In the genomic region with DNA sequence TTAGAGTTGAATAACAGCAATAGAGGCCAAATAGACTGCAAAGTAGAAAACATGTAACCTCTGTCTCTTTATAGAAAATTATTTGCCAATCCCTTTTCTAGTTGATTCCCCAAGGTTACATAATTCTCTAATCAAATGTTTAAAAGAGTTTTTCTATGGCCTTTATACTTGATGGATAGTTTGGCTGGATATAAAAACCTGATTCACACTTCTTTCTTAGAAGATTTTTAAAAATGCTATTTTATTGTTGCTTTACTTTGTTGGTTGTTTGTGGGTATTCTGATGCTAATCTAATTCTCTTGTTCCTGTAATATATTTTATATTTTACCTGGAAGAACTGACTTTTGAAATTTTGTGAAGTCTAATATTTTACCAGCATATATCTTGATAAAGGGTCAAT, we compare ENCODE assay signal across 5 cellular contexts.
"Had no signal": no experiment of that assay in that cellular context is flagged by ENCODE, and none has a peak within 500 bp of the region (broad histone marks: within the 10 kb centered on the region; RNA-seq: fewer than 3 reads in every experiment).

No MANE protein-coding gene starts in this region.

- FAIRE-seq: GM12878, GM12891, GM12892 had no signal

- DNase-seq: GDM1, GF-D8 had no signal

- H3K4me3 ChIP-seq: GM12878 had no signal

- ATAC-seq: GM12878 had no signal
